ENCODE assay signal across 10 cellular contexts in genomic region chr19:3346677-3347353, GRCh38. TPM values are rescaled to one million over a fixed set of nuclear protein-coding genes. Genes with fewer than 3 reads are reported as not detected.
A peak's percentile ranks its signal among the peaks of the same experiment; 100 is the strongest.
DNase-seq lines count a peak whose midpoint lies in the region; ATAC-seq, FAIRE-seq and TF ChIP-seq lines count a peak whose summit lies in the region.
"Had no signal": no experiment of that assay in that cellular context is flagged by ENCODE, and none has a peak within 500 bp of the region (broad histone marks: within the 10 kb centered on the region; RNA-seq: fewer than 3 reads in every experiment).

No MANE protein-coding gene starts in this region.

- peak overlapping the region in 2 of 3 experiments; percentile 15 to 29 for H3K27ac Mint-ChIP-seq in nephron
- H3K27ac Mint-ChIP-seq in endothelial cell (ENCODE audit: unreplicated experiment) = no peak overlapping the region
- no peak overlapping the region for H3K27ac Mint-ChIP-seq in stimulated activated memory B cell treated with anti-CD40 and anti-IgM and Interleukin-4, amounts not matched to agents 10 μg/mL and 1 μg/mL and 100 μg/mL, for 72 hours
- H3K27ac Mint-ChIP-seq: activated naive CD4-positive, alpha-beta T cell treated with anti-CD3 and anti-CD28 coated beads, Interleukin-2, amount 50 U/mL, for 24 hours had no signal

- H3K4me1 ChIP-seq in A549 = peaks cover 30% of the 10 kb centered on the region
- no peaks in the 10 kb centered on the region for H3K4me1 ChIP-seq in NT2/D1 (ENCODE audit: insufficient read depth, insufficient read length)

- H3K36me3 Mint-ChIP-seq in nephron (ENCODE audit: low read depth) (no peaks in the 10 kb centered on the region), endothelial cell (ENCODE audit: low read depth, unreplicated experiment) (no peaks in the 10 kb centered on the region)
- H3K36me3 Mint-ChIP-seq in stimulated activated memory B cell treated with anti-CD40 and anti-IgM and Interleukin-4, amounts not matched to agents 10 μg/mL and 1 μg/mL and 100 μg/mL, for 72 hours = no peaks in the 10 kb centered on the region
- H3K36me3 Mint-ChIP-seq: activated naive CD4-positive, alpha-beta T cell treated with anti-CD3 and anti-CD28 coated beads, Interleukin-2, amount 50 U/mL, for 24 hours had no signal

- no peak for TF ChIP-seq CTCF in A549 (IDR thresholded peaks at IDR 0.05)
- TF ChIP-seq CTCF in fibroblast of mammary gland (conservative IDR thresholded peaks at IDR 0.05; ENCODE audit: control insufficient read depth, insufficient read depth, low read depth, low read length) = no peak
- no peak for TF ChIP-seq CTCF in nephron (IDR thresholded peaks at IDR 0.05; ENCODE audit: unreplicated experiment in 3 of 3)
- TF ChIP-seq CTCF in endothelial cell (IDR thresholded peaks at IDR 0.05; ENCODE audit: unreplicated experiment) = no peak

- no peak for TF ChIP-seq RAD21 in A549 (conservative IDR thresholded peaks at IDR 0.05 in 1 of 2, IDR thresholded peaks at IDR 0.05 in 1 of 2)

- peak overlapping the region; percentile 55 for H3K4me2 ChIP-seq in A549

- no peak for TF ChIP-seq POLR2A in A549 (IDR thresholded peaks at IDR 0.05; ENCODE audit: low read length)

- no peaks in the 10 kb centered on the region for H3K9me3 ChIP-seq in A549
- no peaks in the 10 kb centered on the region for H3K9me3 ChIP-seq in NT2/D1 (ENCODE audit: insufficient read depth, low read length)
- H3K9me3 ChIP-seq: BLaER1 treated with 17β-estradiol and CSF1 and Interleukin-3, amounts not matched to agents 10 nM and 100 nM had no signal

- POLR2A ChIA-PET in A549 (lab: Yijun Ruan, JAX) = no interaction called here

- peak overlapping the region; percentile 4 for H3K9ac ChIP-seq in NT2/D1 (ENCODE audit: insufficient read length, low read depth)

- no peaks in the 10 kb centered on the region for H3K36me3 ChIP-seq in NT2/D1 (ENCODE audit: insufficient read depth, insufficient read length, low read length)
- H3K36me3 ChIP-seq: BLaER1 treated with 17β-estradiol and CSF1 and Interleukin-3, amounts not matched to agents 10 nM and 100 nM had no signal

- peak overlapping the region; percentile 73 to 93 for H3K27ac ChIP-seq in A549

- FAIRE-seq in A549 (lab: Jason Lieb, UNC) = no peak

- no peak for TF ChIP-seq EP300 in A549 (IDR thresholded peaks at IDR 0.05)

- ATAC-seq in A549 = no peak
- no peak for ATAC-seq in stimulated activated memory B cell treated with anti-CD40 and anti-IgM and Interleukin-4, amounts not matched to agents 10 μg/mL and 1 μg/mL and 100 μg/mL, for 72 hours

- H3K4me3 Mint-ChIP-seq in nephron = no peak overlapping the region
- H3K4me3 Mint-ChIP-seq in endothelial cell (ENCODE audit: unreplicated experiment) = no peak overlapping the region
- no peak overlapping the region for H3K4me3 Mint-ChIP-seq in stimulated activated memory B cell treated with anti-CD40 and anti-IgM and Interleukin-4, amounts not matched to agents 10 μg/mL and 1 μg/mL and 100 μg/mL, for 72 hours
- H3K4me3 Mint-ChIP-seq: activated naive CD4-positive, alpha-beta T cell treated with anti-CD3 and anti-CD28 coated beads, Interleukin-2, amount 50 U/mL, for 24 hours had no signal

- 42% methylated on average over 15 of the region's 23 CpGs for WGBS in A549 (ENCODE audit: missing lambda C conversion rate)

- no peaks in the 10 kb centered on the region for H3K9me3 Mint-ChIP-seq in nephron
- no peaks in the 10 kb centered on the region for H3K9me3 Mint-ChIP-seq in endothelial cell (ENCODE audit: unreplicated experiment)
- no peaks in the 10 kb centered on the region for H3K9me3 Mint-ChIP-seq in stimulated activated memory B cell treated with anti-CD40 and anti-IgM and Interleukin-4, amounts not matched to agents 10 μg/mL and 1 μg/mL and 100 μg/mL, for 72 hours
- H3K9me3 Mint-ChIP-seq: activated naive CD4-positive, alpha-beta T cell treated with anti-CD3 and anti-CD28 coated beads, Interleukin-2, amount 50 U/mL, for 24 hours had no signal

- H3K4me1 Mint-ChIP-seq in nephron = peaks cover 9% of the 10 kb centered on the region
- no peaks in the 10 kb centered on the region for H3K4me1 Mint-ChIP-seq in endothelial cell (ENCODE audit: unreplicated experiment)
- no peaks in the 10 kb centered on the region for H3K4me1 Mint-ChIP-seq in stimulated activated memory B cell treated with anti-CD40 and anti-IgM and Interleukin-4, amounts not matched to agents 10 μg/mL and 1 μg/mL and 100 μg/mL, for 72 hours
- H3K4me1 Mint-ChIP-seq: activated naive CD4-positive, alpha-beta T cell treated with anti-CD3 and anti-CD28 coated beads, Interleukin-2, amount 50 U/mL, for 24 hours had no signal

- H3K27me3 ChIP-seq in NT2/D1 (ENCODE audit: insufficient read depth, insufficient read length) = peaks cover 46% of the 10 kb centered on the region
- H3K27me3 ChIP-seq: BLaER1 treated with 17β-estradiol and CSF1 and Interleukin-3, amounts not matched to agents 10 nM and 100 nM had no signal

- DNase-seq in A549 (ENCODE audit: low read depth in 1 of 2, low spot score in 1 of 2) = no peak
- DNase-seq in NT2/D1 (ENCODE audit: low read depth, low spot score) = no peak
- peak; percentile 68 for DNase-seq in fibroblast of mammary gland (ENCODE audit: low read depth)
- DNase-seq in endothelial cell (ENCODE audit: low spot score) = no peak
- no peak for DNase-seq in NCI-H128 (lab: John Stamatoyannopoulos, UW; ENCODE audit: unreplicated experiment)
- no peak for DNase-seq in NCI-H510A treated with DMSO at 0.1 percent for 48 hours (lab: John Stamatoyannopoulos, UW)

- H3K27me3 Mint-ChIP-seq in nephron (ENCODE audit: low read depth) (peaks cover 23% of the 10 kb centered on the region), endothelial cell (ENCODE audit: unreplicated experiment) (peaks cover 2% of the 10 kb centered on the region)
- H3K27me3 Mint-ChIP-seq in stimulated activated memory B cell treated with anti-CD40 and anti-IgM and Interleukin-4, amounts not matched to agents 10 μg/mL and 1 μg/mL and 100 μg/mL, for 72 hours = peaks cover 30% of the 10 kb centered on the region
- H3K27me3 Mint-ChIP-seq: activated naive CD4-positive, alpha-beta T cell treated with anti-CD3 and anti-CD28 coated beads, Interleukin-2, amount 50 U/mL, for 24 hours had no signal

- CTCF ChIA-PET in A549 (lab: Yijun Ruan, JAX) = interaction anchor here (0.8 to 1.1 kb wide), 2 partner anchors 16 to 83 kb away, joined by 3 to 6 read pairs; no protein-coding TSS in a partner anchor

- H3K4me3 ChIP-seq in A549 (no peak overlapping the region), NT2/D1 (ENCODE audit: insufficient read length, low read depth) (no peak overlapping the region), fibroblast of mammary gland (ENCODE audit: control insufficient read depth, low read depth, low read length) (no peak overlapping the region)
- H3K4me3 ChIP-seq: BLaER1 treated with 17β-estradiol and CSF1 and Interleukin-3, amounts not matched to agents 10 nM and 100 nM had no signal

TF ChIP-seq in A549, 52 proteins besides CTCF, POLR2A, EP300 and RAD21:
- TF ChIP-seq MAX (IDR thresholded peaks at IDR 0.05) (peak; percentile 36; the same call in 1 of the 2 replicates), POLR2AphosphoS2 (conservative IDR thresholded peaks at IDR 0.05; ENCODE audit: low read length) (no peak)

RNA-seq across cellular contexts. Expression of gene NFIC, which starts 19.6 kb away (rescaled TPM):
- 2.6 and 4.7 TPM in 2 replicates for polyA plus RNA-seq in A549 (2011; rRNA removed)
- polyA plus RNA-seq in A549 (2012; cell fraction: cytosol; rRNA removed) = 8.9 and 14.2 TPM in 2 replicates
- 20.1 and 22.9 TPM in 2 replicates for polyA plus RNA-seq in A549 (2012; cell fraction: nucleus; rRNA removed)
- polyA plus RNA-seq in A549 (2017; fragmentation: RNase III; extraction: RNeasy Plus Mini Kit Qiagen cat#74134 plus additional on column Dnase treatment) = 34.6 to 36.4 TPM (median 34.9 TPM) in 3 replicates
- 10.5 and 14.6 TPM in 2 replicates for polyA minus RNA-seq in A549 (2011; rRNA and poly(A)+ RNA removed)
- 4.9 TPM for total RNA-seq in endothelial cell (ENCODE audit: unreplicated experiment)

Comparison
In these comparisons a context has a peak if more than half of its experiments do, and no peak if none do; other contexts are left out.
1. H3K27ac Mint-ChIP-seq: peak in nephron (2 of 3); none in endothelial cell (single experiment) and stimulated activated memory B cell treated with anti-CD40 and anti-IgM and Interleukin-4, amounts not matched to agents 10 μg/mL and 1 μg/mL and 100 μg/mL, for 72 hours (single experiment).